In genomic region chr12:107732365-107732764, GRCh38 we compare ENCODE assay signal across 19 cellular contexts. TPM values are rescaled to one million over a fixed set of nuclear protein-coding genes. Genes with fewer than 3 reads are reported as not detected.
DNase-seq lines count a peak whose midpoint lies in the region; ATAC-seq and TF ChIP-seq lines count a peak whose summit lies in the region.
"Had no signal": no experiment of that assay in that cellular context is flagged by ENCODE, and none has a peak within 500 bp of the region (broad histone marks: within the 10 kb centered on the region; RNA-seq: fewer than 3 reads in every experiment).

No MANE protein-coding gene starts in this region.

- ATAC-seq in T-helper 17 cell (no peak), GM18909 (IDR thresholded peaks at IDR 0.05; ENCODE audit: poor library complexity, unreplicated experiment) (no peak)

- no peak overlapping the region for H3K9ac ChIP-seq in endodermal cell (ENCODE audit: extremely low read depth, low read length, poor library complexity, severe bottlenecking)

- no peaks in the 10 kb centered on the region for H3K27me3 ChIP-seq in endodermal cell (ENCODE audit: control insufficient read depth, insufficient read depth, low read length, poor library complexity, severe bottlenecking)
- H3K27me3 ChIP-seq in breast epithelium, result no peaks in the 10 kb centered on the region
- H3K27me3 ChIP-seq: SJSA1 had no signal

- H3K27ac ChIP-seq in endodermal cell (ENCODE audit: low read depth, low read length), result no peak overlapping the region
- no peak overlapping the region for H3K27ac ChIP-seq in breast epithelium
- H3K27ac ChIP-seq: RWPE1, SJSA1 had no signal

- H3K9me3 ChIP-seq in T-helper 17 cell (ENCODE audit: control insufficient read depth, low read length, poor library complexity, severe bottlenecking) (no peaks in the 10 kb centered on the region), endodermal cell (ENCODE audit: control insufficient read depth, low read length) (no peaks in the 10 kb centered on the region), breast epithelium (no peaks in the 10 kb centered on the region)
- H3K9me3 ChIP-seq: HAP-1, SJSA1 had no signal

- peaks cover 7% of the 10 kb centered on the region for H3K4me1 Mint-ChIP-seq in T-helper 17 cell
- peaks cover 5% of the 10 kb centered on the region for H3K4me1 Mint-ChIP-seq in endodermal cell
- H3K4me1 Mint-ChIP-seq in nephron progenitor cell, result peaks cover 6% of the 10 kb centered on the region

- DNase-seq in ELF-1 (ENCODE audit: low read depth, low spot score) (peak; percentile 5), T-helper 17 cell (no peak), endodermal cell (peak; percentile 64), nephron progenitor cell (no peak), posterior vena cava (ENCODE audit: low spot score) (no peak), breast epithelium (ENCODE audit: low spot score in 2 of 2) (no peak), SHP77 (lab: John Stamatoyannopoulos, UW) (no peak)
- DNase-seq: CD4-positive, CD25-positive, alpha-beta regulatory T cell; NCI-H1048; NCI-H226; NCI-H526 treated with DMSO at 0.1 percent for 48 hours had no signal

- TF ChIP-seq CTCF in endodermal cell (conservative IDR thresholded peaks at IDR 0.05), result no peak
- TF ChIP-seq CTCF in nephron progenitor cell (IDR thresholded peaks at IDR 0.05), result no peak
- no peak for TF ChIP-seq CTCF in breast epithelium (IDR thresholded peaks at IDR 0.05)

- H3K4me3 Mint-ChIP-seq in T-helper 17 cell (no peak overlapping the region), endodermal cell (no peak overlapping the region), nephron progenitor cell (no peak overlapping the region)

- peaks cover 1% of the 10 kb centered on the region for H3K9me3 Mint-ChIP-seq in endodermal cell
- H3K9me3 Mint-ChIP-seq in nephron progenitor cell, result peaks cover 5% of the 10 kb centered on the region

- TF ChIP-seq POLR2A in breast epithelium (IDR thresholded peaks at IDR 0.05), result no peak

- H3K27me3 Mint-ChIP-seq in T-helper 17 cell, result no peaks in the 10 kb centered on the region
- H3K27me3 Mint-ChIP-seq in endodermal cell (ENCODE audit: insufficient read depth), result no peaks in the 10 kb centered on the region
- no peaks in the 10 kb centered on the region for H3K27me3 Mint-ChIP-seq in nephron progenitor cell (ENCODE audit: low read depth, poor library complexity)
- H3K27me3 Mint-ChIP-seq: CD4-positive, CD25-positive, alpha-beta regulatory T cell had no signal

- no peak overlapping the region for H3K4me3 ChIP-seq in endodermal cell (ENCODE audit: low read length)
- H3K4me3 ChIP-seq in breast epithelium, result no peak overlapping the region
- H3K4me3 ChIP-seq: HAP-1, SJSA1 had no signal

- intact Hi-C loops in posterior vena cava (cut with DNase I) (loop anchor here in 1 of 2 donors (10.0 kb wide), 1 partner anchor 982 kb away; no protein-coding TSS in a partner anchor), breast epithelium (cut with DNase I; ENCODE audit: low total_unique reads) (no loop called here)

- H3K4me1 ChIP-seq in endodermal cell (ENCODE audit: control insufficient read depth, insufficient read depth, low read length) (no peaks in the 10 kb centered on the region), breast epithelium (no peaks in the 10 kb centered on the region)
- H3K4me1 ChIP-seq: HAP-1, SJSA1 had no signal

- WGBS in endodermal cell (ENCODE audit: insufficient coverage in 1 of 2, insufficient read length in 1 of 2), 2 experiments, result 89% methylated on average over 3 of the region's 3 CpGs; no CpG with 5 or more reads in 1 of the 2 experiments

- H3K36me3 Mint-ChIP-seq in T-helper 17 cell (ENCODE audit: low read depth), result peaks cover 20% of the 10 kb centered on the region
- H3K36me3 Mint-ChIP-seq in endodermal cell (ENCODE audit: low read depth), result peaks cover 31% of the 10 kb centered on the region
- H3K36me3 Mint-ChIP-seq in nephron progenitor cell (ENCODE audit: low read depth), result peaks cover 37% of the 10 kb centered on the region

- H3K36me3 ChIP-seq in endodermal cell (ENCODE audit: control insufficient read depth, insufficient read depth, low read length) (peaks cover 44% of the 10 kb centered on the region), breast epithelium (peaks cover 10% of the 10 kb centered on the region)

- H3K27ac Mint-ChIP-seq in T-helper 17 cell (peak overlapping the region; percentile 32), endodermal cell (no peak overlapping the region), nephron progenitor cell (peak overlapping the region; percentile 84)

RNA-seq across cellular contexts. Expression of gene PRDM4, which starts 28.6 kb away (rescaled TPM):
- total RNA-seq in T-helper 17 cell (10 to 100 TPM; 39.7 to 42.1 TPM), endodermal cell (10 to 100 TPM; 20.0 to 24.5 TPM), posterior vena cava (10 to 100 TPM; 20.7 to 21.4 TPM), breast epithelium (10 to 100 TPM; 29.4 to 32.6 (median 31.1) TPM)
- 23.8 TPM for polyA plus RNA-seq in endodermal cell (2013, experiment 1 of 2)
- polyA plus RNA-seq in endodermal cell (2013, experiment 2 of 2), result 20.7 TPM

RNA-seq across cellular contexts. Expression of gene ASCL4, which starts 42.1 kb away (rescaled TPM):
- total RNA-seq in T-helper 17 cell, result not detected
- total RNA-seq in endodermal cell, result not detected
- polyA plus RNA-seq in endodermal cell (2013, experiment 1 of 2), result not detected
- not detected for polyA plus RNA-seq in endodermal cell (2013, experiment 2 of 2)
- total RNA-seq in posterior vena cava, result not detected
- under 1 TPM in 1 of 3 donors, not detected in 2; 0.16 TPM for total RNA-seq in breast epithelium
- total RNA-seq: A673; CD4-positive, CD25-positive, alpha-beta regulatory T cell; Daoy; HT1080; OCI-LY7; SJSA1 had no signal
- polyA plus RNA-seq: CD4-positive, CD25-positive, alpha-beta regulatory T cell had no signal

RNA-seq across cellular contexts. Expression of gene PWP1, which starts 46.8 kb away (rescaled TPM):
- total RNA-seq in T-helper 17 cell (10 to 100 TPM; 24.8 to 26.9 TPM), endodermal cell (10 to 100 TPM; 35.7 to 37.8 TPM), posterior vena cava (10 to 100 TPM; 24.6 to 32.5 TPM), breast epithelium (100 to 1,000 TPM in 1 of 3 donors, 10 to 100 TPM in 2; 78.9 to 108 (median 79.0) TPM)
- 45.9 TPM for polyA plus RNA-seq in endodermal cell (2013, experiment 1 of 2)
- 41.6 TPM for polyA plus RNA-seq in endodermal cell (2013, experiment 2 of 2)

Comparison
In these comparisons a context has a peak if more than half of its experiments do, and no peak if none do; other contexts are left out.
1. DNase-seq: peak in ELF-1 (single experiment) and endodermal cell (single experiment); none in T-helper 17 cell (0 of 3), nephron progenitor cell (single experiment), posterior vena cava (single experiment), breast epithelium (0 of 2) and SHP77 (0 of 2).